In the genomic region with DNA sequence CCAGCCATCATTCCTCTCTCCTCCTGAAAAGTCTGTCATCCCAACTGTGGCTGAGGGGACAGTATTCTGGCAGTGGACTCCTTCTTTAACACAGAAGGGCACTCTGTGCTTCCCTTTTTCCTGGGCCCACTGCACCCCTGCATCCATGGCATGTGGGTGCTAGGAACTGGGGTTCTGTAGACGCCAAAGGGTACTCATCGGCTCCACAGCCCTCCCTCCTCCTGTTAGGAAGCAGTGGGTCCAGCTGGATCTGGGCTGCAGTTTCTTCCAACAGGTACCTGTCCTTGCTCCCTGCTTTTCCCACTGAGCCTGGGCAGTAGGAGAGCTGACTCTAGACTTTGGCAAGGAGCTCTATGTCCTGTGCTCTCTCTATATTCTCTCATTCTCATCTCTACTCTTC, we compare ENCODE assay signal across 19 cellular contexts.
"Had no signal": no experiment of that assay in that cellular context is flagged by ENCODE, and none has a peak within 500 bp of the region (broad histone marks: within the 10 kb centered on the region; RNA-seq: fewer than 3 reads in every experiment).

No MANE protein-coding gene starts in this region.

- H3K4me3 Mint-ChIP-seq: nephron; stimulated activated naive CD8-positive, alpha-beta T cell treated with anti-CD3 and anti-CD28 coated beads, Interleukin-15, amount 100 ng/mL, for 72 hours had no signal

- DNase-seq: activated CD8-positive, alpha-beta memory T cell treated with anti-CD3 and anti-CD28 coated beads for 24 hours; activated CD8-positive, alpha-beta memory T cell treated with anti-CD3 and anti-CD28 coated beads, Interleukin-2, amount 50 U/mL, for 48 hours; anterior cingulate cortex; brain microvascular endothelial cell; central memory CD4-positive, alpha-beta T cell; dorsolateral prefrontal cortex; lower lobe of right lung; occipital lobe; stimulated activated naive CD8-positive, alpha-beta T cell treated with anti-CD3 and anti-CD28 coated beads, Interleukin-15, amount 100 ng/mL, for 72 hours; T-cell; T-helper 9 cell; trophoblast cell had no signal

- ATAC-seq: activated CD4-positive, CD25-positive, alpha-beta regulatory T cell treated with anti-CD3 and anti-CD28 coated beads, Interleukin-2, amount 50 U/mL, for 24 hours; lower lobe of right lung; SK-N-SH treated with all-trans-retinoic acid at 6 μM for 48 hours; stimulated activated naive CD8-positive, alpha-beta T cell treated with anti-CD3 and anti-CD28 coated beads, Interleukin-15, amount 100 ng/mL, for 72 hours had no signal

- H3K27me3 Mint-ChIP-seq: progenitor cell of endocrine pancreas; stimulated activated naive CD8-positive, alpha-beta T cell treated with anti-CD3 and anti-CD28 coated beads, Interleukin-15, amount 100 ng/mL, for 72 hours; T-cell had no signal

- H3K27ac ChIP-seq: brain microvascular endothelial cell, hepatocyte, lower lobe of right lung, vagina had no signal

- H3K27me3 ChIP-seq: brain microvascular endothelial cell, dorsolateral prefrontal cortex, hepatocyte, vagina had no signal

- H3K4me2 ChIP-seq: hepatocyte had no signal

- H3K4me3 ChIP-seq: dorsolateral prefrontal cortex, hepatocyte, lower lobe of right lung, vagina had no signal

- H2AFZ ChIP-seq: hepatocyte had no signal

- H3K27ac Mint-ChIP-seq: activated T-helper 2 cell treated with anti-CD3 and anti-CD28 coated beads, Interferon-gamma antibody, Interleukin-2, Interleukin-4, amounts not matched to agents 10 μg/mL and 5 μg/mL and 100 μg/mL, durations not matched to agents 14 hours and 24 hours and 36 hours; nephron; progenitor cell of endocrine pancreas; T-cell had no signal

- H3K9me3 ChIP-seq: lower lobe of right lung, vagina had no signal

- H3K36me3 ChIP-seq: brain microvascular endothelial cell, lower lobe of right lung, vagina had no signal

- H3K36me3 Mint-ChIP-seq: T-cell had no signal

- H3K9me3 Mint-ChIP-seq: activated T-helper 2 cell treated with anti-CD3 and anti-CD28 coated beads, Interferon-gamma antibody, Interleukin-2, Interleukin-4, amounts not matched to agents 10 μg/mL and 5 μg/mL and 100 μg/mL, durations not matched to agents 14 hours and 24 hours and 36 hours; nephron; stimulated activated naive CD8-positive, alpha-beta T cell treated with anti-CD3 and anti-CD28 coated beads, Interleukin-15, amount 100 ng/mL, for 72 hours; T-cell had no signal
